Comparison of ENCODE assay signal across 21 cellular contexts in the genomic region with DNA sequence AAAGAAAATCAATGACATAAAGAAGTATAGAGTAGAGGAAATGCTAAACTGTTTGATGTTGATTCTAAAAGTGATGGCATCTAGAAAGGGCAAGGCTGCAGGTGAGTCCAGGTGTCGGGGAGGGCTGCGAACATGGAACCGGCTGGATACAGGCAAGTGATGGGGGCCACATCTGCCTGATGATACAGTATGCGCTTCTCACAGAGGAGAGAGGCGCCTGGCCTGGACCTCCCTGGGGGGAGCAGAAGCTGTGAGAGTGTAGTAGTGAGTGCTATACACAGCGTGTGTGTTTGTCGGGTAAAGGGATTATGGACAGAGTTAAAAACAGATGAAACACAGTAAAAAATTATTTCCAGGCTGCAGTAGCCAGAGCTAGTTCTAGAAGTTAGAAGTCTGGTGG.
"Had no signal": no experiment of that assay in that cellular context is flagged by ENCODE, and none has a peak within 500 bp of the region (broad histone marks: within the 10 kb centered on the region; RNA-seq: fewer than 3 reads in every experiment).

No MANE protein-coding gene starts in this region.

- H3K4me3 Mint-ChIP-seq: effector memory CD8-positive, alpha-beta T cell; naive thymus-derived CD4-positive, alpha-beta T cell; stimulated activated naive B cell treated with anti-CD40 and anti-IgM and Interleukin-4, amounts not matched to agents 10 μg/mL and 1 μg/mL and 100 μg/mL, for 72 hours; stimulated activated naive CD8-positive, alpha-beta T cell treated with anti-CD3 and anti-CD28 coated beads, Interleukin-15, amount 100 ng/mL, for 72 hours had no signal

- H3K4me1 ChIP-seq: esophagus squamous epithelium, heart left ventricle, testis, upper lobe of right lung, vagina had no signal

- H3K4me3 ChIP-seq: esophagus squamous epithelium, heart left ventricle, spleen, testis, tibial nerve, upper lobe of right lung, vagina had no signal

- H3K27ac ChIP-seq: epithelial cell of prostate, esophagus squamous epithelium, heart left ventricle, spleen, testis, tibial nerve, upper lobe of right lung, vagina had no signal

- DNase-seq: cortex of kidney; effector memory CD8-positive, alpha-beta T cell; esophagus squamous epithelium; foreskin fibroblast; heart left ventricle; islet precursor cell; mammary epithelial cell; naive thymus-derived CD4-positive, alpha-beta T cell; spleen; stimulated activated CD4-positive, alpha-beta T cell treated with anti-CD3 and anti-CD28 coated beads, Interleukin-15, amount 100 ng/mL, for 24 hours; stimulated activated CD4-positive, alpha-beta T cell treated with anti-CD3 and anti-CD28 coated beads, Interleukin-1b, Interleukin-23, amount 100 ng/mL, for 48 hours; stimulated activated CD4-positive, alpha-beta T cell treated with anti-CD3 and anti-CD28 coated beads, Interleukin-4, amount 100 ng/mL, for 24 hours; stimulated activated naive B cell treated with anti-CD40 and anti-IgM and Interleukin-4, amounts not matched to agents 10 μg/mL and 1 μg/mL and 100 μg/mL, for 72 hours; stimulated activated naive CD8-positive, alpha-beta T cell treated with anti-CD3 and anti-CD28 coated beads, Interleukin-15, amount 100 ng/mL, for 72 hours; testis; upper lobe of right lung had no signal

- H3K36me3 ChIP-seq: esophagus squamous epithelium, heart left ventricle, spleen, tibial nerve, upper lobe of right lung, vagina had no signal

- H3K9me3 Mint-ChIP-seq: effector memory CD8-positive, alpha-beta T cell had no signal

- H3K27me3 ChIP-seq: esophagus squamous epithelium, heart left ventricle, spleen, testis, tibial nerve, upper lobe of right lung, vagina had no signal

- H3K36me3 Mint-ChIP-seq: stimulated activated naive B cell treated with anti-CD40 and anti-IgM and Interleukin-4, amounts not matched to agents 10 μg/mL and 1 μg/mL and 100 μg/mL, for 72 hours had no signal

- H3K9me3 ChIP-seq: esophagus squamous epithelium, heart left ventricle, spleen, testis, tibial nerve, upper lobe of right lung, vagina had no signal

- H3K4me1 Mint-ChIP-seq: stimulated activated naive CD8-positive, alpha-beta T cell treated with anti-CD3 and anti-CD28 coated beads, Interleukin-15, amount 100 ng/mL, for 72 hours had no signal

- ATAC-seq: effector memory CD8-positive, alpha-beta T cell; heart left ventricle; left lobe of liver; naive thymus-derived CD4-positive, alpha-beta T cell; sciatic nerve; stimulated activated naive B cell treated with anti-CD40 and anti-IgM and Interleukin-4, amounts not matched to agents 10 μg/mL and 1 μg/mL and 100 μg/mL, for 72 hours; stimulated activated naive CD8-positive, alpha-beta T cell treated with anti-CD3 and anti-CD28 coated beads, Interleukin-15, amount 100 ng/mL, for 72 hours; upper lobe of right lung had no signal

- H3K27ac Mint-ChIP-seq: stimulated activated naive B cell treated with anti-CD40 and anti-IgM and Interleukin-4, amounts not matched to agents 10 μg/mL and 1 μg/mL and 100 μg/mL, for 72 hours; stimulated activated naive CD8-positive, alpha-beta T cell treated with anti-CD3 and anti-CD28 coated beads, Interleukin-15, amount 100 ng/mL, for 72 hours had no signal
